ENCODE assay signal across 1 cellular context in the genomic region with DNA sequence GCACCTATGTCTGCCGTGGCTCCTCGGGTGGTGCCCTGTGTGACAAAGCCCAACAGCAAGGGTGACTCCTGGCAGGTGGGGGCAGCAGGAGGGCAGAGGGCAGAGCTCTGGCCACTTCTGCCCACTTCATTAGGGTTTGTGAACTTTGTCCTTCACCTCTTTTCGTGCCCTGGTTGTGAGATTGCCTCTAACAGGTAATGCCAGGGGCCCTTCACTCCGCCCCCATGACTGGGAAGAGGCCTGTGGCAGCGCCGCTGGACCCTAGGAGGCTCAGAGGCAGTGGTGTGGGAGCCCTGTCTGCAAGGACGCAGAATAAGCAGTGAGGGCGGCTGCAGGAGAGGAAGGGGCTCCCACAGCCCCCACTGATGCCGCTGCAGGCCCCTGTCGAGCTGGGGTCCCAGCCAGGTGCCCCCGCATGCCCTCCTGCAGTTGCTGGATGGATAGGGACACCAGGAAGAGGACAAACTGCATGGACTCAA.
TF ChIP-seq lines count a peak whose summit lies in the region.

No MANE protein-coding gene starts in this region.

TF ChIP-seq in H1, 55 proteins besides CTCF, POLR2A, EP300 and RAD21:
- TF ChIP-seq RBBP5 (IDR thresholded peaks at IDR 0.05; ENCODE audit: borderline replicate concordance, low read depth, low read length): no peak
- TF ChIP-seq BCL11A (IDR thresholded peaks at IDR 0.05; ENCODE audit: low read depth in 2 of 2, low read length in 2 of 2): no peak
- TF ChIP-seq NANOG (IDR thresholded peaks at IDR 0.05; ENCODE audit: insufficient read depth, low read depth, low read length, poor library complexity, severe bottlenecking): no peak
- TF ChIP-seq, protein P1, sequence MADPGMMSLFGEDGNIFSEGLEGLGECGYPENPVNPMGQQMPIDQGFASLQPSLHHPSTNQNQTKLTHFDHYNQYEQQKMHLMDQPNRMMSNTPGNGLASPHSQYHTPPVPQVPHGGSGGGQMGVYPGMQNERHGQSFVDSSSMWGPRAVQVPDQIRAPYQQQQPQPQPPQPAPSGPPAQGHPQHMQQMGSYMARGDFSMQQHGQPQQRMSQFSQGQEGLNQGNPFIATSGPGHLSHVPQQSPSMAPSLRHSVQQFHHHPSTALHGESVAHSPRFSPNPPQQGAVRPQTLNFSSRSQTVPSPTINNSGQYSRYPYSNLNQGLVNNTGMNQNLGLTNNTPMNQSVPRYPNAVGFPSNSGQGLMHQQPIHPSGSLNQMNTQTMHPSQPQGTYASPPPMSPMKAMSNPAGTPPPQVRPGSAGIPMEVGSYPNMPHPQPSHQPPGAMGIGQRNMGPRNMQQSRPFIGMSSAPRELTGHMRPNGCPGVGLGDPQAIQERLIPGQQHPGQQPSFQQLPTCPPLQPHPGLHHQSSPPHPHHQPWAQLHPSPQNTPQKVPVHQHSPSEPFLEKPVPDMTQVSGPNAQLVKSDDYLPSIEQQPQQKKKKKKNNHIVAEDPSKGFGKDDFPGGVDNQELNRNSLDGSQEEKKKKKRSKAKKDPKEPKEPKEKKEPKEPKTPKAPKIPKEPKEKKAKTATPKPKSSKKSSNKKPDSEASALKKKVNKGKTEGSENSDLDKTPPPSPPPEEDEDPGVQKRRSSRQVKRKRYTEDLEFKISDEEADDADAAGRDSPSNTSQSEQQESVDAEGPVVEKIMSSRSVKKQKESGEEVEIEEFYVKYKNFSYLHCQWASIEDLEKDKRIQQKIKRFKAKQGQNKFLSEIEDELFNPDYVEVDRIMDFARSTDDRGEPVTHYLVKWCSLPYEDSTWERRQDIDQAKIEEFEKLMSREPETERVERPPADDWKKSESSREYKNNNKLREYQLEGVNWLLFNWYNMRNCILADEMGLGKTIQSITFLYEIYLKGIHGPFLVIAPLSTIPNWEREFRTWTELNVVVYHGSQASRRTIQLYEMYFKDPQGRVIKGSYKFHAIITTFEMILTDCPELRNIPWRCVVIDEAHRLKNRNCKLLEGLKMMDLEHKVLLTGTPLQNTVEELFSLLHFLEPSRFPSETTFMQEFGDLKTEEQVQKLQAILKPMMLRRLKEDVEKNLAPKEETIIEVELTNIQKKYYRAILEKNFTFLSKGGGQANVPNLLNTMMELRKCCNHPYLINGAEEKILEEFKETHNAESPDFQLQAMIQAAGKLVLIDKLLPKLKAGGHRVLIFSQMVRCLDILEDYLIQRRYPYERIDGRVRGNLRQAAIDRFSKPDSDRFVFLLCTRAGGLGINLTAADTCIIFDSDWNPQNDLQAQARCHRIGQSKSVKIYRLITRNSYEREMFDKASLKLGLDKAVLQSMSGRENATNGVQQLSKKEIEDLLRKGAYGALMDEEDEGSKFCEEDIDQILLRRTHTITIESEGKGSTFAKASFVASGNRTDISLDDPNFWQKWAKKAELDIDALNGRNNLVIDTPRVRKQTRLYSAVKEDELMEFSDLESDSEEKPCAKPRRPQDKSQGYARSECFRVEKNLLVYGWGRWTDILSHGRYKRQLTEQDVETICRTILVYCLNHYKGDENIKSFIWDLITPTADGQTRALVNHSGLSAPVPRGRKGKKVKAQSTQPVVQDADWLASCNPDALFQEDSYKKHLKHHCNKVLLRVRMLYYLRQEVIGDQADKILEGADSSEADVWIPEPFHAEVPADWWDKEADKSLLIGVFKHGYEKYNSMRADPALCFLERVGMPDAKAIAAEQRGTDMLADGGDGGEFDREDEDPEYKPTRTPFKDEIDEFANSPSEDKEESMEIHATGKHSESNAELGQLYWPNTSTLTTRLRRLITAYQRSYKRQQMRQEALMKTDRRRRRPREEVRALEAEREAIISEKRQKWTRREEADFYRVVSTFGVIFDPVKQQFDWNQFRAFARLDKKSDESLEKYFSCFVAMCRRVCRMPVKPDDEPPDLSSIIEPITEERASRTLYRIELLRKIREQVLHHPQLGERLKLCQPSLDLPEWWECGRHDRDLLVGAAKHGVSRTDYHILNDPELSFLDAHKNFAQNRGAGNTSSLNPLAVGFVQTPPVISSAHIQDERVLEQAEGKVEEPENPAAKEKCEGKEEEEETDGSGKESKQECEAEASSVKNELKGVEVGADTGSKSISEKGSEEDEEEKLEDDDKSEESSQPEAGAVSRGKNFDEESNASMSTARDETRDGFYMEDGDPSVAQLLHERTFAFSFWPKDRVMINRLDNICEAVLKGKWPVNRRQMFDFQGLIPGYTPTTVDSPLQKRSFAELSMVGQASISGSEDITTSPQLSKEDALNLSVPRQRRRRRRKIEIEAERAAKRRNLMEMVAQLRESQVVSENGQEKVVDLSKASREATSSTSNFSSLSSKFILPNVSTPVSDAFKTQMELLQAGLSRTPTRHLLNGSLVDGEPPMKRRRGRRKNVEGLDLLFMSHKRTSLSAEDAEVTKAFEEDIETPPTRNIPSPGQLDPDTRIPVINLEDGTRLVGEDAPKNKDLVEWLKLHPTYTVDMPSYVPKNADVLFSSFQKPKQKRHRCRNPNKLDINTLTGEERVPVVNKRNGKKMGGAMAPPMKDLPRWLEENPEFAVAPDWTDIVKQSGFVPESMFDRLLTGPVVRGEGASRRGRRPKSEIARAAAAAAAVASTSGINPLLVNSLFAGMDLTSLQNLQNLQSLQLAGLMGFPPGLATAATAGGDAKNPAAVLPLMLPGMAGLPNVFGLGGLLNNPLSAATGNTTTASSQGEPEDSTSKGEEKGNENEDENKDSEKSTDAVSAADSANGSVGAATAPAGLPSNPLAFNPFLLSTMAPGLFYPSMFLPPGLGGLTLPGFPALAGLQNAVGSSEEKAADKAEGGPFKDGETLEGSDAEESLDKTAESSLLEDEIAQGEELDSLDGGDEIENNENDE (IDR thresholded peaks at IDR 0.05; ENCODE audit: insufficient replicate concordance, low read length): no peak
- TF ChIP-seq CTBP2 (IDR thresholded peaks at IDR 0.05; ENCODE audit: borderline replicate concordance, insufficient read depth, insufficient read length, low read length): no peak
- TF ChIP-seq SIN3A (conservative IDR thresholded peaks at IDR 0.05 in 1 of 2, IDR thresholded peaks at IDR 0.05 in 1 of 2; ENCODE audit: low read depth in 1 of 2, low read length in 2 of 2): no peak
- TF ChIP-seq CHD2 (IDR thresholded peaks at IDR 0.05; ENCODE audit: low read length): no peak
- TF ChIP-seq CREB1 (IDR thresholded peaks at IDR 0.05): no peak
- TF ChIP-seq RFX5 (IDR thresholded peaks at IDR 0.05; ENCODE audit: borderline replicate concordance, low read depth, low read length): no peak
- TF ChIP-seq EGR1 (IDR thresholded peaks at IDR 0.05; ENCODE audit: borderline replicate concordance, low read depth, low read length): no peak
- no peak for TF ChIP-seq CHD1 (IDR thresholded peaks at IDR 0.05; ENCODE audit: low read depth, low read length)
- TF ChIP-seq PHF8 (conservative IDR thresholded peaks at IDR 0.05; ENCODE audit: low read depth, low read length): no peak
- no peak for TF ChIP-seq KDM5A (IDR thresholded peaks at IDR 0.05; ENCODE audit: low read length)
